Comparison of ENCODE assay signal across 33 cellular contexts in the genomic region with DNA sequence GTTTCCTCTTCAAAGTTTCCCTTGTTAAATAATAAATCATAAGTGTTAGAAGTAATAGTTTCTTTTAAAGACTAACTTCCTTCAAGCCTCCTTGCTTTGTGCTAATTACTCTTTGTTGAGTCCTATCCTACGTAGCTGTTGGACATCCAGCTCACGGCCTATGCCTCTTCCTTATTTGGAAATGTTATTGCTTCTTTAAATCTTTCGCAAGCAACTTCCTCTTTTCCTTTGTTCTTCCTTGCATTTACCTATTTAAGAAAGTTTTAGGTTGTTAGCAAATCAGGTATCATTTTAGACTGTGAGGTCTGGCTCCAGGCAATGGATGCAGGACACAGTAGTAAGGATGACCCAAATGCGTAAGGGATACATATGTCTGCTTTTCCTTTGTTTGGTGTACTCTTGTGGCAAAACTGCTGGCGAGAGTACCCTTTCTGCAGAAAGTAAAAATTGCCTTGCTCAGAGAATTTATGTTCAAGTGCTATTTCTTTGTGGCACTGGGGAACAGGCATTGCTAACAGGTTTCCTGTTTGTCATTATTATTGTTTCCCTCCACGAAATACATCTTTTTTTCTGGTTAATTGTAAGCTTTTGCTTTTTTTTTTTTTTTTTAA.
"Had no signal": no experiment of that assay in that cellular context is flagged by ENCODE, and none has a peak within 500 bp of the region (broad histone marks: within the 10 kb centered on the region; RNA-seq: fewer than 3 reads in every experiment).

No MANE protein-coding gene starts in this region.

- DNase-seq: activated CD4-positive, alpha-beta memory T cell treated with anti-CD3 and anti-CD28 coated beads for 36 hours; activated CD4-positive, alpha-beta T cell treated with anti-CD3 and anti-CD28 coated beads, Interleukin-2, amount 10 ng/mL, durations not matched to agents 24 days and 14 days; activated CD8-positive, alpha-beta memory T cell treated with anti-CD3 and anti-CD28 coated beads, Interleukin-2, amount 50 U/mL, for 4 hours; activated effector memory CD4-positive, alpha-beta T cell treated with anti-CD3 and anti-CD28 coated beads, Interleukin-2, amount 50 U/mL, for 16 hours; activated naive CD4-positive, alpha-beta T cell treated with anti-CD3 and anti-CD28 coated beads for 36 hours; activated naive CD8-positive, alpha-beta T cell treated with anti-CD3 and anti-CD28 coated beads for 36 hours; activated T-cell treated with anti-CD3 and anti-CD28 coated beads, Interleukin-2, amount 50 U/mL, for 1 hour; adrenal gland; aorta; body of pancreas; cerebellar nuclear complex; colonic mucosa; dorsolateral prefrontal cortex; effector memory CD4-positive, alpha-beta T cell; erythroblast; gastrocnemius medialis; glutamatergic neuron; left lung; lower lobe of right lung; mesenchymal stem cell; naive thymus-derived CD8-positive, alpha-beta T cell; nucleus accumbens; pancreas; psoas muscle; stimulated activated CD4-positive, alpha-beta T cell treated with anti-CD3 and anti-CD28 coated beads, Interleukin-1b, Interleukin-23, amount 100 ng/mL, for 48 hours; stimulated activated CD4-positive, alpha-beta T cell treated with anti-CD3 and anti-CD28 coated beads, Interleukin-4, amount 100 ng/mL, for 4 hours; stimulated activated CD8-positive, alpha-beta memory T cell treated with anti-CD3 and anti-CD28 coated beads, Interleukin-4, amount 100 ng/mL, for 48 hours; stimulated activated naive CD8-positive, alpha-beta T cell treated with anti-CD3 and anti-CD28 coated beads, Interleukin-15, amount 100 ng/mL, for 72 hours; substantia nigra; uterus; WERI-Rb-1 had no signal

- ATAC-seq: activated CD4-positive, CD25-positive, alpha-beta regulatory T cell treated with anti-CD3 and anti-CD28 coated beads, Interleukin-2, amount 50 U/mL, for 24 hours; body of pancreas; gastrocnemius medialis; left lung; lower lobe of right lung; naive thymus-derived CD8-positive, alpha-beta T cell; pancreas; psoas muscle; stimulated activated memory B cell treated with anti-CD40 and anti-IgM and Interleukin-4, amounts not matched to agents 10 μg/mL and 1 μg/mL and 100 μg/mL, for 72 hours; stimulated activated naive CD8-positive, alpha-beta T cell treated with anti-CD3 and anti-CD28 coated beads, Interleukin-15, amount 100 ng/mL, for 72 hours had no signal
